In genomic region chr1:118842462-118843201, GRCh38 we compare ENCODE assay signal across 12 cellular contexts.
DNase-seq lines count a peak whose midpoint lies in the region; ATAC-seq, FAIRE-seq and TF ChIP-seq lines count a peak whose summit lies in the region.
"Had no signal": no experiment of that assay in that cellular context is flagged by ENCODE, and none has a peak within 500 bp of the region (broad histone marks: within the 10 kb centered on the region; RNA-seq: fewer than 3 reads in every experiment).

No MANE protein-coding gene starts in this region.

- FAIRE-seq in frontal cortex (lab: Jason Lieb, UNC) = no peak

- H3K9me3 Mint-ChIP-seq in GM23338 = no peaks in the 10 kb centered on the region; the same call in 2 of the 3 replicates
- H3K9me3 Mint-ChIP-seq: H9 had no signal

- H3K27me3 Mint-ChIP-seq in GM23338 (ENCODE audit: insufficient read depth, low read depth, poor library complexity) (no peaks in the 10 kb centered on the region), T-helper 17 cell (no peaks in the 10 kb centered on the region)
- H3K27me3 Mint-ChIP-seq: stimulated activated naive CD8-positive, alpha-beta T cell treated with anti-CD3 and anti-CD28 coated beads, Interleukin-15, amount 100 ng/mL, for 72 hours had no signal

- H3K4me3 ChIP-seq in GM23338 (no peak overlapping the region), lower lobe of right lung (no peak overlapping the region)

- H3K36me3 ChIP-seq in GM23338 (ENCODE audit: insufficient read depth) (no peaks in the 10 kb centered on the region), lower lobe of right lung (no peaks in the 10 kb centered on the region)

- intact Hi-C loops in lower lobe of right lung (cut with DNase I) = no loop called here

- no peaks in the 10 kb centered on the region for H3F3A ChIP-seq in GM23338 (replicated peaks; ENCODE audit: low read depth)

- no peak overlapping the region for H3K4me3 Mint-ChIP-seq in GM23338
- no peak overlapping the region for H3K4me3 Mint-ChIP-seq in T-helper 17 cell
- H3K4me3 Mint-ChIP-seq: H9; nephron; stimulated activated naive CD8-positive, alpha-beta T cell treated with anti-CD3 and anti-CD28 coated beads, Interleukin-15, amount 100 ng/mL, for 72 hours had no signal

- H3K27ac Mint-ChIP-seq in GM23338 (no peak overlapping the region), T-helper 17 cell (no peak overlapping the region)
- H3K27ac Mint-ChIP-seq: H9, nephron had no signal

- H3K4me1 ChIP-seq in GM23338 (ENCODE audit: insufficient read depth) (no peaks in the 10 kb centered on the region), lower lobe of right lung (no peaks in the 10 kb centered on the region)

- DNase-seq in GM23338 (ENCODE audit: low spot score) = no peak
- peak; percentile 82 for DNase-seq in NCI-H2029 treated with DMSO at 0.1 percent for 48 hours (lab: John Stamatoyannopoulos, UW)
- peak; percentile 50 for DNase-seq in NOMO-1 treated with DMSO at 0.1 percent for 48 hours (lab: John Stamatoyannopoulos, UW; ENCODE audit: unreplicated experiment)
- peak; percentile 68 for DNase-seq in lower lobe of right lung
- DNase-seq in omental fat pad (ENCODE audit: low spot score) = no peak
- DNase-seq in T-helper 17 cell = no peak
- DNase-seq in frontal cortex (ENCODE audit: low spot score in 2 of 2) = no peak
- DNase-seq: H9; NCI-H1048; stimulated activated naive CD8-positive, alpha-beta T cell treated with anti-CD3 and anti-CD28 coated beads, Interleukin-15, amount 100 ng/mL, for 72 hours had no signal

- no peak overlapping the region for H3K4me2 ChIP-seq in GM23338

- H4K20me1 ChIP-seq in GM23338 (replicated peaks; ENCODE audit: insufficient read depth) = no peaks in the 10 kb centered on the region

- H3K27me3 ChIP-seq in GM23338 (ENCODE audit: insufficient read depth) (no peaks in the 10 kb centered on the region), lower lobe of right lung (ENCODE audit: low read depth) (no peaks in the 10 kb centered on the region)

- TF ChIP-seq CTCF in GM23338 (conservative IDR thresholded peaks at IDR 0.05; ENCODE audit: low read depth in 2 of 2) = no peak
- TF ChIP-seq CTCF in lower lobe of right lung (IDR thresholded peaks at IDR 0.05) = no peak
- no peak for TF ChIP-seq CTCF in omental fat pad (IDR thresholded peaks at IDR 0.05)

- H2AFZ ChIP-seq in GM23338 = no peak overlapping the region

- H3K9me3 ChIP-seq in lower lobe of right lung (no peaks in the 10 kb centered on the region), T-helper 17 cell (ENCODE audit: control insufficient read depth, low read length, poor library complexity, severe bottlenecking) (no peaks in the 10 kb centered on the region)

- ATAC-seq in GM23338 (peak; percentile 43; the same call in 2 of the 3 replicates), lower lobe of right lung (peak; percentile 80 to 88), omental fat pad (ENCODE audit: low FRiP score) (no peak), T-helper 17 cell (no peak), HG03378 (IDR thresholded peaks at IDR 0.05; ENCODE audit: unreplicated experiment) (no peak)
- ATAC-seq: stimulated activated naive CD8-positive, alpha-beta T cell treated with anti-CD3 and anti-CD28 coated beads, Interleukin-15, amount 100 ng/mL, for 72 hours had no signal

- no peaks in the 10 kb centered on the region for H3K79me2 ChIP-seq in GM23338 (replicated peaks; ENCODE audit: insufficient read depth)

- H3K9me2 ChIP-seq in GM23338 (ENCODE audit: insufficient read depth) = 0 out of 2 replicates have a peak, but pooled peaks cover 6% of the 10 kb centered on the region

- H3K36me3 Mint-ChIP-seq in GM23338 (ENCODE audit: low read depth) (no peaks in the 10 kb centered on the region), T-helper 17 cell (ENCODE audit: low read depth) (no peaks in the 10 kb centered on the region)

- H3K4me1 Mint-ChIP-seq in GM23338 = no peaks in the 10 kb centered on the region
- no peaks in the 10 kb centered on the region for H3K4me1 Mint-ChIP-seq in T-helper 17 cell
- H3K4me1 Mint-ChIP-seq: stimulated activated naive CD8-positive, alpha-beta T cell treated with anti-CD3 and anti-CD28 coated beads, Interleukin-15, amount 100 ng/mL, for 72 hours had no signal

- H3K27ac ChIP-seq in GM23338 (ENCODE audit: low read depth) (no peak overlapping the region), lower lobe of right lung (no peak overlapping the region)

TF ChIP-seq in GM23338, 12 proteins besides CTCF, POLR2A, EP300 and RAD21 (continues in another document):
- TF ChIP-seq CREB1 (CRISPR knock-in tag; IDR thresholded peaks at IDR 0.05; ENCODE audit: low read depth) (no peak), ZNF331 (CRISPR knock-in tag; IDR thresholded peaks at IDR 0.05; ENCODE audit: low read depth) (no peak), STAT1 (IDR thresholded peaks at IDR 0.05; ENCODE audit: unreplicated experiment) (no peak), EZH2 (IDR thresholded peaks at IDR 0.05; ENCODE audit: low read depth, unreplicated experiment) (no peak), ZNF114 (CRISPR knock-in tag; IDR thresholded peaks at IDR 0.05) (no peak), ETS1 (IDR thresholded peaks at IDR 0.05) (no peak), POLR2AphosphoS5 (IDR thresholded peaks at IDR 0.05; ENCODE audit: low read depth) (no peak), REST (IDR thresholded peaks at IDR 0.05; ENCODE audit: unreplicated experiment) (no peak)

Comparison
In these comparisons a context has a peak if more than half of its experiments do, and no peak if none do; other contexts are left out.
1. ATAC-seq: peak in GM23338 (single experiment) and lower lobe of right lung (2 of 2); none in omental fat pad (single experiment), T-helper 17 cell (single experiment) and HG03378 (single experiment).
2. DNase-seq: peak in NCI-H2029 treated with DMSO at 0.1 percent for 48 hours (single experiment), NOMO-1 treated with DMSO at 0.1 percent for 48 hours (single experiment) and lower lobe of right lung (single experiment); none in GM23338 (single experiment), omental fat pad (single experiment), T-helper 17 cell (0 of 3) and frontal cortex (0 of 2).